Comparison of ENCODE assay signal across 8 cellular contexts in the genomic region with DNA sequence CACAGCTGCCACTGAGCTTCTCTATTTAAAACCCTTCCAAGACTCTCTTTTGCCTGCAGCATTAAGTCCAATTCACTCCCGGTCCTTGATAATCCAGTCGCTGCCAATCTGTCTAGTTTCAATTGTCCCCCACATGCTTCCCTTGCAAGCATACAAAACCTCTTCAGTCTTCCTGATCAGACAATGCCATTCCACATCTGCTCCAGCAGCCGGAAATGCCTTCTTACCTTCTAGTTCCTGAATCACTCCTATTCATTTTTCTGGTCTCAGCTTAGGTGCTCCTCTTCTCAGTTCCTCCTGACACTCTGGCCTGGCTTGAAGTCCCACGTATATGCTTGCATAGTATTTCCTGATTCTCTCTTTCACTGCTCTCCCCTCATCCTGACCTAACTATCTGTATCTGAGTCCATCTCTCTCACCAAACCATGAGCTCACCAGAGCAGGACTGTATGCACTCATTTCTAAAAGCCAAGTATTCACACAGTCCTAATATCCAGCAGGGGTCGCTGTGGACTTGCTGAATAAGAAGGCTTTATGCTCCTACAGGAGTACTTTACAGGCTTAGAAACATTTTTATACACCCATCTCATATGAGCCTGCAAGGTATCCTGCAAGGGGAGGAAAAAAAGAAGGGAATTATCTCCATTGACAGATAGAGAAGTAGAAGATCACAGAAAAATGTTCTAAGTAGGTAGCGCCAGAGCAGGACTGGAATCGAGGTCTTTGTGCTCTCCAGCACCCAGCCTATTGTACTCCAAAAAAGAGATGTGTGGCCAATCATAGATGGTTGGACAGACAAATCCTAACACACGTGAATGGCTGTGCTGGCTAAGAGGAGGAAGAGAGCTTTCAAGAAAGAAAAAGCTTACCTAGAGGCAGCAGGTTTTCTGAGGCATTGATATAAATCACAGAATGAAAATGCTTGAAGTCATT. TPM values are rescaled to one million over a fixed set of nuclear protein-coding genes. Genes with fewer than 3 reads are reported as not detected.
DNase-seq lines count a peak whose midpoint lies in the region; ATAC-seq and TF ChIP-seq lines count a peak whose summit lies in the region.

No MANE protein-coding gene starts in this region.

- no peaks in the 10 kb centered on the region for H3K9me3 ChIP-seq in BE2C
- no peaks in the 10 kb centered on the region for H3K9me3 ChIP-seq in tibial artery

- peak; percentile 68 for ATAC-seq in GM19351 (IDR thresholded peaks at IDR 0.05; ENCODE audit: unreplicated experiment)

- TF ChIP-seq CTCF in BE2C (IDR thresholded peaks at IDR 0.05; ENCODE audit: low read depth, low read length) (peak; percentile 98), fibroblast of villous mesenchyme (IDR thresholded peaks at IDR 0.05; ENCODE audit: insufficient read depth, low read depth, low read length) (peak; percentile 89), tibial artery (IDR thresholded peaks at IDR 0.05) (peak; percentile 69 to 74)

- H3K4me1 ChIP-seq in BE2C (peaks cover 7% of the 10 kb centered on the region), tibial artery (no peaks in the 10 kb centered on the region)

- peak; percentile 80 for DNase-seq in BE2C
- peak; percentile 91 for DNase-seq in M059J (ENCODE audit: low read depth)
- DNase-seq in RKO (ENCODE audit: low spot score), result peak; percentile 92
- peak; percentile 10 to 23 for DNase-seq in activated T-helper 1 cell treated with anti-CD3 and anti-CD28 coated beads, Interleukin-2, amount 50 U/mL, for 16 hours (ENCODE audit: low read depth in 1 of 2, low spot score in 1 of 2)
- peak; percentile 95 for DNase-seq in fibroblast of villous mesenchyme (ENCODE audit: low read depth)
- DNase-seq in nucleus accumbens (lab: John Stamatoyannopoulos, UW), result peak in 45 of 56 donors; percentile 4 to 89 (median 45)
- DNase-seq in tibial artery, result peak; percentile 67 to 71

- no peak overlapping the region for H3K27ac ChIP-seq in tibial artery

- H3K27me3 ChIP-seq in BE2C, result no peaks in the 10 kb centered on the region
- no peaks in the 10 kb centered on the region for H3K27me3 ChIP-seq in tibial artery

- intact Hi-C loops in tibial artery (cut with DNase I; ENCODE audit: low total_unique reads), result loop anchor here (5.0 to 10.0 kb wide), 3 partner anchors 103 to 325 kb away; no protein-coding TSS in a partner anchor

- H3K36me3 ChIP-seq in BE2C (peaks cover 5% of the 10 kb centered on the region; the same call in 1 of the 2 replicates), tibial artery (peaks cover 5 to 44% (median 9%) of the 10 kb centered on the region in 3 donors)

- H3K4me3 ChIP-seq in BE2C (ENCODE audit: low read depth, low read length) (no peak overlapping the region), fibroblast of villous mesenchyme (ENCODE audit: low read depth, low read length) (no peak overlapping the region), tibial artery (no peak overlapping the region)

RNA-seq across cellular contexts. Expression of a gene that starts 19.2 kb away (rescaled TPM):
- polyA plus RNA-seq in BE2C (2012; ENCODE audit: insufficient read depth, insufficient read length, low read depth), result 16.1 TPM
- 9.1 and 10.0 TPM in 2 replicates for total RNA-seq in M059J (2014; rRNA removed; shearing (Covaris generic))
- total RNA-seq in fibroblast of villous mesenchyme, result 7.8 and 9.7 TPM in 2 replicates

RNA-seq across cellular contexts. Expression of a gene that starts 19.4 kb away (rescaled TPM):
- 727 TPM for polyA plus RNA-seq in BE2C (2012; ENCODE audit: insufficient read depth, insufficient read length, low read depth)
- total RNA-seq in M059J (2014; rRNA removed; shearing (Covaris generic)), result 43.7 and 60.6 TPM in 2 replicates
- 14.7 and 20.3 TPM in 2 replicates for total RNA-seq in fibroblast of villous mesenchyme

RNA-seq across cellular contexts. Expression of a gene that starts 59.0 kb away (rescaled TPM):
- polyA plus RNA-seq in BE2C (2012; ENCODE audit: insufficient read depth, insufficient read length, low read depth), result 13.6 TPM
- total RNA-seq in M059J (2014; rRNA removed; shearing (Covaris generic)), result 7.2 and 8.2 TPM in 2 replicates
- 6.4 and 11.2 TPM in 2 replicates for total RNA-seq in fibroblast of villous mesenchyme

Comparison
In these comparisons a context has a peak if more than half of its experiments do, and no peak if none do; other contexts are left out.
1. DNase-seq: peak in every context shown above with its lines; median percentile 95 in fibroblast of villous mesenchyme; 92 in RKO; 91 in M059J; 80 in BE2C; 69 in tibial artery; 45 in nucleus accumbens; 16 in activated T-helper 1 cell treated with anti-CD3 and anti-CD28 coated beads, Interleukin-2, amount 50 U/mL, for 16 hours.